ENCODE assay signal across 8 cellular contexts in genomic region chr2:132349082-132349687, GRCh38.
DNase-seq lines count a peak whose midpoint lies in the region; ATAC-seq, FAIRE-seq and TF ChIP-seq lines count a peak whose summit lies in the region.
"Not testable (repeated sequence)": the region's sequence is repeated elsewhere in the genome, so short reads cannot be mapped to it uniquely, and the experiment has no call there.

No MANE protein-coding gene starts in this region.

- not testable (repeated sequence) for H3K4me2 ChIP-seq in astrocyte (ENCODE audit: low read length)

- not testable (repeated sequence) for H3K4me3 ChIP-seq in HFF-Myc (replicated peaks; ENCODE audit: low read depth, low read length); astrocyte (ENCODE audit: insufficient read depth, low read depth, low read length)

- H3K27me3 Mint-ChIP-seq in astrocyte (ENCODE audit: low read depth, unreplicated experiment), result not testable (repeated sequence)

- not testable (repeated sequence) for FAIRE-seq in RCC 7860 (lab: Jason Lieb, UNC)
- FAIRE-seq in astrocyte (lab: Jason Lieb, UNC), result peak; percentile 45

- not testable (repeated sequence) for H3K36me3 Mint-ChIP-seq in astrocyte (ENCODE audit: low read depth, unreplicated experiment)

- in situ Hi-C loops in Caki2 (cut with HindIII; ENCODE audit: low pct_unique_long_range_greater_than_20kb, low sequenced_read_pairs), result not testable (repeated sequence)

- H4K20me1 ChIP-seq in astrocyte (ENCODE audit: insufficient read depth, low read length), result not testable (repeated sequence)

- H3K79me2 ChIP-seq in astrocyte (ENCODE audit: insufficient read depth, low read length), result not testable (repeated sequence)

- H3K9ac ChIP-seq in astrocyte (ENCODE audit: low read length), result not testable (repeated sequence)

- not testable (repeated sequence) for H3K9me3 ChIP-seq in astrocyte (ENCODE audit: insufficient read depth, low read depth, low read length)

- H3K27me3 ChIP-seq in astrocyte (ENCODE audit: insufficient read depth, low read length), result not testable (repeated sequence)

- H3K36me3 ChIP-seq in astrocyte (ENCODE audit: insufficient read depth, low read length), result not testable (repeated sequence)

- DNase-seq in Caki2 (ENCODE audit: low read depth) (peak; percentile 18), HFF-Myc (ENCODE audit: extremely low read depth, low read depth) (peak; percentile 30), NCI-H2081 (lab: John Stamatoyannopoulos, UW) (peak; percentile 47 to 74), RCC 7860 (ENCODE audit: low spot score) (peak; percentile 17), astrocyte (ENCODE audit: low read depth) (peak; percentile 27), fibroblast of the conjunctiva (ENCODE audit: low read depth) (peak; percentile 68), lung microvascular endothelial cell (ENCODE audit: low read depth in 2 of 2) (peak; percentile 22 to 69)
- DNase-seq in stimulated activated naive CD8-positive, alpha-beta T cell treated with anti-CD3 and anti-CD28 coated beads, Interleukin-15, Interleukin-2, amounts not matched to agents 100 U/mL and 50 U/mL, for 24 hours, result peak; percentile 5

- not testable (repeated sequence) for H2AFZ ChIP-seq in astrocyte (ENCODE audit: low read depth, low read length)

- not testable (repeated sequence) for H3K4me1 ChIP-seq in astrocyte (ENCODE audit: insufficient read depth, low read length)

- not testable (repeated sequence) for ATAC-seq in stimulated activated naive CD8-positive, alpha-beta T cell treated with anti-CD3 and anti-CD28 coated beads, Interleukin-15, Interleukin-2, amounts not matched to agents 100 U/mL and 50 U/mL, for 24 hours

- TF ChIP-seq CTCF in HFF-Myc (IDR thresholded peaks at IDR 0.05; ENCODE audit: low read depth, low read length, missing control alignments), result peak; percentile 57
- peak; percentile 54 for TF ChIP-seq CTCF in astrocyte (IDR thresholded peaks at IDR 0.05; ENCODE audit: insufficient read depth, low read depth, low read length)

- not testable (repeated sequence) for H3K4me3 Mint-ChIP-seq in astrocyte (ENCODE audit: unreplicated experiment)

- not testable (repeated sequence) for H3K27ac Mint-ChIP-seq in astrocyte (ENCODE audit: unreplicated experiment)

- not testable (repeated sequence) for H3K27ac ChIP-seq in astrocyte (ENCODE audit: low read depth, low read length)

- H3K4me1 Mint-ChIP-seq in astrocyte (ENCODE audit: low read depth, unreplicated experiment), result not testable (repeated sequence)

- H3K9me3 Mint-ChIP-seq in astrocyte (ENCODE audit: unreplicated experiment), result not testable (repeated sequence)

Comparison
In these comparisons a context has a peak if more than half of its experiments do, and no peak if none do; other contexts are left out.
1. DNase-seq: peak in every context shown above with its lines; median percentile 68 in fibroblast of the conjunctiva; 60 in NCI-H2081; 46 in lung microvascular endothelial cell; 30 in HFF-Myc; 27 in astrocyte; 18 in Caki2; 17 in RCC 7860; 5 in stimulated activated naive CD8-positive, alpha-beta T cell treated with anti-CD3 and anti-CD28 coated beads, Interleukin-15, Interleukin-2, amounts not matched to agents 100 U/mL and 50 U/mL, for 24 hours.